13 cellular contexts compared by ENCODE assay signal in genomic region chr16:84198401-84198800, GRCh38. TPM values are rescaled to one million over a fixed set of nuclear protein-coding genes. Genes with fewer than 3 reads are reported as not detected.
DNase-seq lines count a peak whose midpoint lies in the region; ATAC-seq and TF ChIP-seq lines count a peak whose summit lies in the region.
"Had no signal": no experiment of that assay in that cellular context is flagged by ENCODE, and none has a peak within 500 bp of the region (broad histone marks: within the 10 kb centered on the region; RNA-seq: fewer than 3 reads in every experiment).

No MANE protein-coding gene starts in this region.

- peaks cover 27% of the 10 kb centered on the region for H3K27me3 Mint-ChIP-seq in progenitor cell of endocrine pancreas

- TF ChIP-seq CTCF in AG09319 (IDR thresholded peaks at IDR 0.05; ENCODE audit: low read depth, low read length) = no peak
- no peak for TF ChIP-seq CTCF in left lung (IDR thresholded peaks at IDR 0.05)
- no peak for TF ChIP-seq CTCF in progenitor cell of endocrine pancreas (IDR thresholded peaks at IDR 0.05; ENCODE audit: unreplicated experiment)
- TF ChIP-seq CTCF in GM10266 (IDR thresholded peaks at IDR 0.05; ENCODE audit: control insufficient read depth, insufficient read depth, low read depth, missing control alignments) = no peak

- H3K9me3 Mint-ChIP-seq in progenitor cell of endocrine pancreas (ENCODE audit: low read depth) = no peaks in the 10 kb centered on the region
- H3K9me3 Mint-ChIP-seq: endodermal cell had no signal

- H3K27me3 ChIP-seq in left lung = peaks cover 0 to 17% of the 10 kb centered on the region in 2 donors

- no peaks in the 10 kb centered on the region for H3K36me3 Mint-ChIP-seq in progenitor cell of endocrine pancreas (ENCODE audit: insufficient read depth)

- no peaks in the 10 kb centered on the region for H3K9me3 ChIP-seq in left lung

- H3K36me3 ChIP-seq in left lung = no peaks in the 10 kb centered on the region

- H3K4me1 Mint-ChIP-seq in progenitor cell of endocrine pancreas (ENCODE audit: low read depth) = peaks cover 3% of the 10 kb centered on the region

- intact Hi-C loops in left lung (cut with DNase I) = no loop called here

- no peak overlapping the region for H3K27ac ChIP-seq in left lung

- DNase-seq in AG09319 (ENCODE audit: extremely low read depth, low read depth) = peak; percentile 27
- peak; percentile 64 for DNase-seq in HPDE6-E6E7 (ENCODE audit: extremely low spot score)
- DNase-seq in brain pericyte (ENCODE audit: low read depth, low spot score) = peak; percentile 41
- no peak for DNase-seq in left lung
- no peak for DNase-seq in progenitor cell of endocrine pancreas (ENCODE audit: low spot score, unreplicated experiment)
- DNase-seq in GM10266 (ENCODE audit: extremely low spot score) = no peak
- DNase-seq in NCI-H524 (lab: John Stamatoyannopoulos, UW) = no peak
- DNase-seq: endodermal cell; stimulated activated CD4-positive, alpha-beta T cell treated with anti-CD3 and anti-CD28 coated beads, Interleukin-1b, Interleukin-23, amount 100 ng/mL, for 48 hours had no signal

- ATAC-seq in left lung (peak; percentile 10), HG02610 (IDR thresholded peaks at IDR 0.05; ENCODE audit: unreplicated experiment) (no peak)
- ATAC-seq: activated CD4-positive, CD25-positive, alpha-beta regulatory T cell treated with anti-CD3 and anti-CD28 coated beads, Interleukin-2, amount 50 U/mL, for 24 hours had no signal

- H3K4me3 ChIP-seq in left lung = no peak overlapping the region

- peaks cover 0 to 17% of the 10 kb centered on the region in 2 donors for H3K4me1 ChIP-seq in left lung

- no peak overlapping the region for H3K4me3 Mint-ChIP-seq in progenitor cell of endocrine pancreas (ENCODE audit: low read depth)
- H3K4me3 Mint-ChIP-seq: endodermal cell had no signal

- no peak overlapping the region for H3K27ac Mint-ChIP-seq in progenitor cell of endocrine pancreas
- H3K27ac Mint-ChIP-seq: endodermal cell had no signal

RNA-seq across cellular contexts. Expression of gene ADAD2, which starts 7.4 kb away (rescaled TPM):
- total RNA-seq in left lung (under 1 TPM; 0.09 to 0.24 TPM), progenitor cell of endocrine pancreas (not detected in 2 replicates)
- total RNA-seq: endodermal cell, mononuclear cell, posterior vena cava had no signal

RNA-seq across cellular contexts. Expression of gene TAF1C, which starts 11.5 kb away (rescaled TPM):
- total RNA-seq in left lung (10 to 100 TPM; 49.2 to 50.0 TPM), progenitor cell of endocrine pancreas (87.1 and 94.7 TPM in 2 replicates)

RNA-seq across cellular contexts. Expression of gene KCNG4, which starts 41.4 kb away (rescaled TPM):
- total RNA-seq in left lung (not detected), progenitor cell of endocrine pancreas (not detected in 2 replicates)
- total RNA-seq: endodermal cell, mononuclear cell, posterior vena cava had no signal

RNA-seq across cellular contexts. Expression of gene DNAAF1, which starts 53.3 kb away (rescaled TPM):
- total RNA-seq in left lung = 10 to 100 TPM in 1 of 2 donors, under 1 TPM in 1; 0.85 to 10.3 TPM
- total RNA-seq in progenitor cell of endocrine pancreas = 1.4 and 1.8 TPM in 2 replicates
- total RNA-seq: posterior vena cava had no signal

RNA-seq across cellular contexts. Expression of gene HSDL1, which starts 53.4 kb away (rescaled TPM):
- total RNA-seq in left lung = 10 to 100 TPM; 26.0 to 27.8 TPM
- total RNA-seq in progenitor cell of endocrine pancreas = 43.8 and 47.7 TPM in 2 replicates

Comparison
In these comparisons a context has a peak if more than half of its experiments do, and no peak if none do; other contexts are left out.
1. DNase-seq: peak in AG09319 (single experiment), HPDE6-E6E7 (single experiment) and brain pericyte (single experiment); none in left lung (0 of 2), progenitor cell of endocrine pancreas (single experiment), GM10266 (single experiment) and NCI-H524 (0 of 2).